ENCODE assay signal across 1 cellular context in the genomic region with DNA sequence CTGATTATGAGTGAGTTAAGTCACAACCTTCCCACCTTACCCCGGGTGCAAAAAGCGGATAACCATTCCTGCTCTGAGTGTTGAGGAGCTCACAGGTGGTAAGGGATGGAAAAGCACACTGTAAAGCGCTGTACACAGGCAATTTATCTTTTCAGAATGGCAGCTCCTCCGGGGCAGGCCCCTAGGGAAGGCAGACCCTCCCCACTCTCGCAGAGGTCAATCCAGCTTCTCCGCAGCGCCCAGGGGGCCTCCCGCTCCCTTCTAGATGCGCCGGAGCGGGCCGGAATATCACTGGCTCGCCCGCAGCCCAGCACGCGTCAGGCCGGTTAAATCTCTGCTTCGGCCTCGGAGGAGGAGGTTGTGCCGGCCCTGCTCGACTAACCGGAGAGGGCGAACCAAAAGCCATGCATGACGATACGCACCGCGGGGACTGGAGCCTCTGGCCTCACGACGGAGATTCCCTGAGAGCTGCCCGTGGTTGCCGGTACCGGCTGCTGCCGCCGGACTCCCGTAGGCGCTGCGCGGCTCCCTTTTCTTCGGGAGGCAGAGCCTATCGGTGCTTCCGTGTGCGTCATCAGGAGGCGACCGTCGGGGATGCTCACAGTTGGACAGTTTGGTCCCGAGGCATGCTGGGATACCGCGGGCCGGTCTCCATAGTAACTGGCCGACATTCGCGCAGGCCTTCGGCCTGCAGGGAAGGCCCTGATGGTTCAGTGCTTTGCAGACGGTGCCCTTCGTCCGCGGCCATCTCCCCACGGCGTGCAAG.
A peak's percentile ranks its signal among the peaks of the same experiment; 100 is the strongest.
TF ChIP-seq lines count a peak whose summit lies in the region.

A gene with protein sequence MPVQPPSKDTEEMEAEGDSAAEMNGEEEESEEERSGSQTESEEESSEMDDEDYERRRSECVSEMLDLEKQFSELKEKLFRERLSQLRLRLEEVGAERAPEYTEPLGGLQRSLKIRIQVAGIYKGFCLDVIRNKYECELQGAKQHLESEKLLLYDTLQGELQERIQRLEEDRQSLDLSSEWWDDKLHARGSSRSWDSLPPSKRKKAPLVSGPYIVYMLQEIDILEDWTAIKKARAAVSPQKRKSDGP (minus strand): TSS at position 555 of the 766 bp plus-strand sequence. CDS start 2,870 bp downstream, outside the sequence.

TF ChIP-seq in HCT116, 20 proteins besides CTCF, POLR2A, EP300 and RAD21 (continued from another document):
- TF ChIP-seq, protein P1, sequence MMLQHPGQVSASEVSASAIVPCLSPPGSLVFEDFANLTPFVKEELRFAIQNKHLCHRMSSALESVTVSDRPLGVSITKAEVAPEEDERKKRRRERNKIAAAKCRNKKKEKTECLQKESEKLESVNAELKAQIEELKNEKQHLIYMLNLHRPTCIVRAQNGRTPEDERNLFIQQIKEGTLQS (IDR thresholded peaks at IDR 0.05): no peak
- TF ChIP-seq YY1 (IDR thresholded peaks at IDR 0.05; ENCODE audit: extremely low read depth, insufficient replicate concordance, low read depth, low read length): peak; percentile 48
- TF ChIP-seq SRF (IDR thresholded peaks at IDR 0.05; ENCODE audit: low read depth): peak; percentile 91; the same call in 1 of the 2 replicates
- no peak for TF ChIP-seq FOSL1 (IDR thresholded peaks at IDR 0.05; ENCODE audit: low read depth)
- TF ChIP-seq, protein P2, sequence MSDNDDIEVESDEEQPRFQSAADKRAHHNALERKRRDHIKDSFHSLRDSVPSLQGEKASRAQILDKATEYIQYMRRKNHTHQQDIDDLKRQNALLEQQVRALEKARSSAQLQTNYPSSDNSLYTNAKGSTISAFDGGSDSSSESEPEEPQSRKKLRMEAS (IDR thresholded peaks at IDR 0.05): peak; percentile 72; the same call in 1 of the 2 replicates
